In genomic region chr16:29877266-29877961, GRCh38 we compare ENCODE assay signal across 8 cellular contexts. TPM values are rescaled to one million over a fixed set of nuclear protein-coding genes. Genes with fewer than 3 reads are reported as not detected.
A peak's percentile ranks its signal among the peaks of the same experiment; 100 is the strongest.
DNase-seq lines count a peak whose midpoint lies in the region; ATAC-seq lines count a peak whose summit lies in the region.

No MANE protein-coding gene starts in this region.

- H3K4me1 Mint-ChIP-seq in immature natural killer cell, result peaks cover 22% of the 10 kb centered on the region in 2 donors

- peaks cover 7 to 16% (median 16%) of the 10 kb centered on the region in 3 donors for H3K27me3 Mint-ChIP-seq in immature natural killer cell (ENCODE audit: low read depth in 3 of 3)

- H3K4me3 Mint-ChIP-seq in immature natural killer cell, result peak overlapping the region; percentile 57 to 79 (median 63)

- in situ Hi-C loops in G401 (cut with HindIII; ENCODE audit: low sequenced_read_pairs), result no loop called here

- H3K27ac Mint-ChIP-seq in immature natural killer cell, result no peak overlapping the region

- H3K9me3 Mint-ChIP-seq in immature natural killer cell, result no peaks in the 10 kb centered on the region

- no peak for ATAC-seq in GM19035 (IDR thresholded peaks at IDR 0.05; ENCODE audit: unreplicated experiment)

- DNase-seq in G401 (ENCODE audit: low spot score) (peak; percentile 85), NCI-H1048 (lab: John Stamatoyannopoulos, UW) (peak; percentile 92), immature natural killer cell (peak; percentile 11 to 33 (median 23)), NCI-H446 treated with DMSO at 0.1 percent for 48 hours (lab: John Stamatoyannopoulos, UW) (no peak), cerebellar nuclear complex (lab: John Stamatoyannopoulos, UW) (no peak)
- peak; percentile 2 for DNase-seq in activated effector memory CD4-positive, alpha-beta T cell treated with Interleukin-2 at 50 U/mL for 16 hours
- peak; percentile 28 for DNase-seq in stimulated activated naive CD4-positive, alpha-beta T cell treated with Interleukin-2 at 50 U/mL for 16 hours (lab: John Stamatoyannopoulos, UW)

- H3K36me3 Mint-ChIP-seq in immature natural killer cell, result no peaks in the 10 kb centered on the region

RNA-seq across cellular contexts. Expression of gene CDIPT, which starts 14.4 kb away (rescaled TPM):
- total RNA-seq in G401 (2014; rRNA removed; shearing (Covaris generic)), result 47.7 and 56.2 TPM in 2 replicates
- polyA plus RNA-seq in immature natural killer cell, result 100 to 1,000 TPM in 2 of 3 donors, 10 to 100 TPM in 1; 77.6 to 115 (median 110) TPM

RNA-seq across cellular contexts. Expression of gene SEZ6L2, which starts 21.9 kb away (rescaled TPM):
- 43.5 and 50.4 TPM in 2 replicates for total RNA-seq in G401 (2014; rRNA removed; shearing (Covaris generic))
- polyA plus RNA-seq in immature natural killer cell, result not detected

RNA-seq across cellular contexts. Expression of gene ASPHD1, which starts 22.9 kb away (rescaled TPM):
- total RNA-seq in G401 (2014; rRNA removed; shearing (Covaris generic)), result 25.5 and 28.5 TPM in 2 replicates
- not detected for polyA plus RNA-seq in immature natural killer cell

RNA-seq across cellular contexts. Expression of gene KCTD13, which starts 48.6 kb away (rescaled TPM):
- 3.2 and 3.9 TPM in 2 replicates for total RNA-seq in G401 (2014; rRNA removed; shearing (Covaris generic))
- 10 to 100 TPM in 1 of 3 donors, 1 to 10 TPM in 2; 3.5 to 13.8 (median 9.2) TPM for polyA plus RNA-seq in immature natural killer cell

RNA-seq across cellular contexts. Expression of gene MVP, which starts 57.2 kb away (rescaled TPM):
- 17.2 and 32.7 TPM in 2 replicates for total RNA-seq in G401 (2014; rRNA removed; shearing (Covaris generic))
- polyA plus RNA-seq in immature natural killer cell, result 100 to 1,000 TPM; 103 to 195 (median 142) TPM

Comparison
In these comparisons a context has a peak if more than half of its experiments do, and no peak if none do; other contexts are left out.
1. DNase-seq: peak in G401 (single experiment), NCI-H1048 (single experiment), activated effector memory CD4-positive, alpha-beta T cell treated with Interleukin-2 at 50 U/mL for 16 hours (single experiment), immature natural killer cell (3 of 3) and stimulated activated naive CD4-positive, alpha-beta T cell treated with Interleukin-2 at 50 U/mL for 16 hours (single experiment); none in NCI-H446 treated with DMSO at 0.1 percent for 48 hours (single experiment) and cerebellar nuclear complex (0 of 2).